In the genomic region with DNA sequence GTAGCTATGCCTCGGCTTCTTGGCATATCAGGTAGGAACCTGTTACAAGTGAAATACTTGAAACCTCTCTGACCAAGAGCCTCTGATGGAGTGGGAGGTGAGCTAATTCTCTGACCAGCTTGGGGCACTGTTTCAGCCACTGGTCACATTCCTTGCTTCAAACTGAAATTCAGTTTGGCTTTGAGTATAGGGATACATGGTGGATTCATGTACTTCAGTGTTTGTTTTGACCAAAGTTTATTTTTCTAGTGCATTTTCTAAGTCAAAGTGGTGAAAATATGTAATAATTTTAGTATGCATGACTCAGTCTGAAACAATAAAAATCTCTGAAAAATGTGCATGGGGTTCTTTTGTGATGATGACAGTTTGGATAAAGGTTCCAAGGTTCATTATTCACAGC, we compare ENCODE assay signal across 10 cellular contexts. TPM values are rescaled to one million over a fixed set of nuclear protein-coding genes. Genes with fewer than 3 reads are reported as not detected.
DNase-seq lines count a peak whose midpoint lies in the region; ATAC-seq and TF ChIP-seq lines count a peak whose summit lies in the region.
"Had no signal": no experiment of that assay in that cellular context is flagged by ENCODE, and none has a peak within 500 bp of the region (broad histone marks: within the 10 kb centered on the region; RNA-seq: fewer than 3 reads in every experiment).

No MANE protein-coding gene starts in this region.

- peak overlapping the region; percentile 88 for H3K27ac Mint-ChIP-seq in activated CD4-positive, alpha-beta memory T cell treated with anti-CD3 and anti-CD28 coated beads for 36 hours
- H3K27ac Mint-ChIP-seq in activated CD4-positive, alpha-beta memory T cell treated with anti-CD3 and anti-CD28 coated beads, Interleukin-2, amount 10 ng/mL, durations not matched to agents 7 days and 5 days: no peak overlapping the region
- H3K27ac Mint-ChIP-seq in T-cell: peak overlapping the region; percentile 30 to 43
- H3K27ac Mint-ChIP-seq in stimulated activated effector memory CD8-positive, alpha-beta T cell treated with anti-CD3 and anti-CD28 coated beads, Interleukin-12 subunit alpha, Interleukin-12 subunit beta, amount 100 ng/mL, for 72 hours: peak overlapping the region; percentile 89

- POLR2A ChIA-PET in activated CD4-positive, alpha-beta memory T cell treated with anti-CD3 and anti-CD28 coated beads for 36 hours (lab: Charles Lee): interaction anchor here (1.5 kb wide), 1 partner anchor 9 kb away, joined by 4 read pairs; no protein-coding TSS in a partner anchor
- POLR2A ChIA-PET in activated CD4-positive, alpha-beta memory T cell treated with anti-CD3 and anti-CD28 coated beads, Interleukin-2, amount 10 ng/mL, durations not matched to agents 7 days and 5 days (lab: Charles Lee): interaction anchor here (0.9 to 2.5 kb wide), 3 partner anchors 9 to 18 kb away, joined by 3 to 6 read pairs (median 6); partner anchors contain the start of gene TTPAL
- POLR2A ChIA-PET in T-cell (lab: Charles Lee): interaction anchor here in 1 of 2 donors (0.9 kb wide), 1 partner anchor 26 kb away, joined by 4 read pairs; no protein-coding TSS in a partner anchor

- no peak for DNase-seq in activated CD4-positive, alpha-beta memory T cell treated with anti-CD3 and anti-CD28 coated beads for 36 hours
- no peak for DNase-seq in activated CD4-positive, alpha-beta memory T cell treated with anti-CD3 and anti-CD28 coated beads, Interleukin-2, amount 10 ng/mL, durations not matched to agents 7 days and 5 days
- DNase-seq in T-cell (no peak), fibroblast of pulmonary artery (ENCODE audit: low read depth) (peak; percentile 47), SKM-1 treated with dmso at 0.1 percent for 144 hours (lab: John Stamatoyannopoulos, UW; ENCODE audit: unreplicated experiment) (no peak)
- no peak for DNase-seq in stimulated activated effector memory CD8-positive, alpha-beta T cell treated with anti-CD3 and anti-CD28 coated beads, Interleukin-12 subunit alpha, Interleukin-12 subunit beta, amount 100 ng/mL, for 72 hours (ENCODE audit: low spot score in 2 of 2)
- no peak for DNase-seq in effector CD8-positive, alpha-beta T cell (lab: John Stamatoyannopoulos, UW)
- DNase-seq: NCI-H1694 had no signal

- H3K36me3 Mint-ChIP-seq in activated CD4-positive, alpha-beta memory T cell treated with anti-CD3 and anti-CD28 coated beads for 36 hours: peaks cover 54% of the 10 kb centered on the region
- peaks cover 83% of the 10 kb centered on the region for H3K36me3 Mint-ChIP-seq in activated CD4-positive, alpha-beta memory T cell treated with anti-CD3 and anti-CD28 coated beads, Interleukin-2, amount 10 ng/mL, durations not matched to agents 7 days and 5 days (ENCODE audit: low read depth)
- peaks cover 71% of the 10 kb centered on the region for H3K36me3 Mint-ChIP-seq in T-cell
- H3K36me3 Mint-ChIP-seq in stimulated activated effector memory CD8-positive, alpha-beta T cell treated with anti-CD3 and anti-CD28 coated beads, Interleukin-12 subunit alpha, Interleukin-12 subunit beta, amount 100 ng/mL, for 72 hours: peaks cover 100% of the 10 kb centered on the region

- TF ChIP-seq CTCF in fibroblast of pulmonary artery (IDR thresholded peaks at IDR 0.05; ENCODE audit: low read length, missing control alignments): no peak

- H3K4me3 Mint-ChIP-seq in activated CD4-positive, alpha-beta memory T cell treated with anti-CD3 and anti-CD28 coated beads for 36 hours: no peak overlapping the region
- H3K4me3 Mint-ChIP-seq in activated CD4-positive, alpha-beta memory T cell treated with anti-CD3 and anti-CD28 coated beads, Interleukin-2, amount 10 ng/mL, durations not matched to agents 7 days and 5 days: no peak overlapping the region
- no peak overlapping the region for H3K4me3 Mint-ChIP-seq in T-cell
- no peak overlapping the region for H3K4me3 Mint-ChIP-seq in stimulated activated effector memory CD8-positive, alpha-beta T cell treated with anti-CD3 and anti-CD28 coated beads, Interleukin-12 subunit alpha, Interleukin-12 subunit beta, amount 100 ng/mL, for 72 hours

- CTCF ChIA-PET in activated CD4-positive, alpha-beta memory T cell treated with anti-CD3 and anti-CD28 coated beads for 36 hours (lab: Charles Lee): interaction anchor here (1.7 to 2.2 kb wide), 2 partner anchors 19 to 116 kb away, joined by 5 to 7 read pairs; partner anchors contain the start of gene TTPAL
- CTCF ChIA-PET in activated CD4-positive, alpha-beta memory T cell treated with anti-CD3 and anti-CD28 coated beads, Interleukin-2, amount 10 ng/mL, durations not matched to agents 7 days and 5 days (lab: Charles Lee): interaction anchor here (0.7 kb wide), 1 partner anchor 19 kb away, joined by 3 read pairs; the partner anchor contains the start of gene TTPAL
- CTCF ChIA-PET in T-cell (lab: Charles Lee): interaction anchor here in 1 of 2 donors (0.7 kb wide), 1 partner anchor 1847 kb away, joined by 3 read pairs; no protein-coding TSS in a partner anchor

- H3K9me3 Mint-ChIP-seq in activated CD4-positive, alpha-beta memory T cell treated with anti-CD3 and anti-CD28 coated beads for 36 hours: no peaks in the 10 kb centered on the region
- no peaks in the 10 kb centered on the region for H3K9me3 Mint-ChIP-seq in activated CD4-positive, alpha-beta memory T cell treated with anti-CD3 and anti-CD28 coated beads, Interleukin-2, amount 10 ng/mL, durations not matched to agents 7 days and 5 days
- no peaks in the 10 kb centered on the region for H3K9me3 Mint-ChIP-seq in T-cell
- no peaks in the 10 kb centered on the region for H3K9me3 Mint-ChIP-seq in stimulated activated effector memory CD8-positive, alpha-beta T cell treated with anti-CD3 and anti-CD28 coated beads, Interleukin-12 subunit alpha, Interleukin-12 subunit beta, amount 100 ng/mL, for 72 hours

- no peak for ATAC-seq in T-cell (replicated peaks in 1 of 4)
- ATAC-seq in stimulated activated effector memory CD8-positive, alpha-beta T cell treated with anti-CD3 and anti-CD28 coated beads, Interleukin-12 subunit alpha, Interleukin-12 subunit beta, amount 100 ng/mL, for 72 hours: no peak
- ATAC-seq in HG02884 (IDR thresholded peaks at IDR 0.05; ENCODE audit: unreplicated experiment): no peak
- ATAC-seq: sciatic nerve had no signal

- intact Hi-C loops in activated CD4-positive, alpha-beta memory T cell treated with anti-CD3 and anti-CD28 coated beads for 36 hours (cut with micrococcal nuclease): loop anchor here (10.0 kb wide), 1 partner anchor 279 kb away; the partner anchor contains the start of gene OSER1

- H3K4me3 ChIP-seq in fibroblast of pulmonary artery (replicated peaks; ENCODE audit: low read depth, low read length): no peak overlapping the region

- no peaks in the 10 kb centered on the region for H3K27me3 Mint-ChIP-seq in activated CD4-positive, alpha-beta memory T cell treated with anti-CD3 and anti-CD28 coated beads for 36 hours
- no peaks in the 10 kb centered on the region for H3K27me3 Mint-ChIP-seq in activated CD4-positive, alpha-beta memory T cell treated with anti-CD3 and anti-CD28 coated beads, Interleukin-2, amount 10 ng/mL, durations not matched to agents 7 days and 5 days
- H3K27me3 Mint-ChIP-seq in T-cell: no peaks in the 10 kb centered on the region

- peaks cover 59% of the 10 kb centered on the region for H3K4me1 Mint-ChIP-seq in activated CD4-positive, alpha-beta memory T cell treated with anti-CD3 and anti-CD28 coated beads for 36 hours (ENCODE audit: low read depth)
- H3K4me1 Mint-ChIP-seq in activated CD4-positive, alpha-beta memory T cell treated with anti-CD3 and anti-CD28 coated beads, Interleukin-2, amount 10 ng/mL, durations not matched to agents 7 days and 5 days: peaks cover 53% of the 10 kb centered on the region
- peaks cover 6 to 63% (median 44%) of the 10 kb centered on the region in 3 donors for H3K4me1 Mint-ChIP-seq in T-cell
- H3K4me1 Mint-ChIP-seq in stimulated activated effector memory CD8-positive, alpha-beta T cell treated with anti-CD3 and anti-CD28 coated beads, Interleukin-12 subunit alpha, Interleukin-12 subunit beta, amount 100 ng/mL, for 72 hours: peaks cover 79% of the 10 kb centered on the region

RNA-seq across cellular contexts. Expression of gene TTPAL, which starts 18.6 kb away (rescaled TPM):
- 10 to 100 TPM; 18.1 to 18.6 TPM for total RNA-seq in activated CD4-positive, alpha-beta memory T cell treated with anti-CD3 and anti-CD28 coated beads for 36 hours
- 10 to 100 TPM; 15.5 to 16.6 TPM for total RNA-seq in activated CD4-positive, alpha-beta memory T cell treated with anti-CD3 and anti-CD28 coated beads, Interleukin-2, amount 10 ng/mL, durations not matched to agents 7 days and 5 days
- 10 to 100 TPM; 14.6 to 19.2 (median 16.8) TPM for total RNA-seq in T-cell

RNA-seq across cellular contexts. Expression of gene SERINC3, which starts 27.6 kb away (rescaled TPM):
- total RNA-seq in activated CD4-positive, alpha-beta memory T cell treated with anti-CD3 and anti-CD28 coated beads for 36 hours: 10 to 100 TPM; 57.3 to 58.6 TPM
- 10 to 100 TPM; 90.8 to 93.3 TPM for total RNA-seq in activated CD4-positive, alpha-beta memory T cell treated with anti-CD3 and anti-CD28 coated beads, Interleukin-2, amount 10 ng/mL, durations not matched to agents 7 days and 5 days
- 10 to 100 TPM; 60.5 to 83.0 (median 78.4) TPM for total RNA-seq in T-cell
